16 cellular contexts compared by ENCODE assay signal in the genomic region with DNA sequence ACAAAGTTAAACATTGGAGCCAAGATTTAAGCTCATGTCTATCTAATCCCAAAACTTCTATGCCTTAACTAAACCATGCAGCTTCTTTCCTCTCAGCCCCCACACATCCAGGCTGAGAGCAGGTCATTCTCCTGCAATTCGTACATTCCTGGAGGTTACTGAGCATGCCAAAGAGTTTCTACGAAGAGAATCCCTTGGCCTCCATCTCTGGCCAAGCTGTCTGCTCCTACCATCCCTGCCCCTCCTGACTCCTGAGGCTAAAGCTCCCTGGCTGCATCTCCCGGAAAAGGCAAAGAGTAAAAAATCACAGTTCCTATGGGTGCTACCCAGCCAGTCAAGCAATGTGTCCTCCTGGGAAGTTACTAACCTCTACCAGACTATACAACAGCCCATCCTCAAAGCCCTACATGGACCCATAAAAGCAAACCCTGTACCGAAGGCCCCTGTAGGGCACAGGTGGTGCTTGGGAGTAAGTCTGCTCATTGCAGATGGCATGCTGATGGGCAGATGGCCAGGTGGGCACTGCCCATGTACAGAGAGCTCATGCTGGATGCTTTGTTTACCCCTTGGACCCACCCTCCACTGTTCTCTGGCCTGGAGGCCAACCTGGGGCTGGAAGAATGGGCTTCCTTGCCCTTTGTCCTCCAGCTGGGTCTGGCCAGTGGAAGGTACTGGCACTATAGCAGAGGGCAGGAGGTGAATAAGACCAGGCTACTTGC.
A peak's percentile ranks its signal among the peaks of the same experiment; 100 is the strongest.
DNase-seq lines count a peak whose midpoint lies in the region; TF ChIP-seq lines count a peak whose summit lies in the region.
"Had no signal": no experiment of that assay in that cellular context is flagged by ENCODE, and none has a peak within 500 bp of the region (broad histone marks: within the 10 kb centered on the region; RNA-seq: fewer than 3 reads in every experiment).

No MANE protein-coding gene starts in this region.

- DNase-seq in Calu3 (no peak), NCI-H226 (peak; percentile 51), esophagus muscularis mucosa (ENCODE audit: extremely low spot score) (no peak), GDM1 (lab: John Stamatoyannopoulos, UW) (no peak), OCI-M1 (lab: John Stamatoyannopoulos, UW) (no peak), CD14-positive monocyte (ENCODE audit: low spot score) (no peak)
- DNase-seq in effector memory CD4-positive, alpha-beta T cell = no peak
- DNase-seq: activated CD4-positive, CD25-positive, alpha-beta regulatory T cell; activated T-cell treated with anti-CD3 and anti-CD28 coated beads for 4 hours; amygdala; NCI-H1694 treated with DMSO at 0.1 percent for 48 hours had no signal

- no peak for TF ChIP-seq CTCF in Calu3 (IDR thresholded peaks at IDR 0.05; ENCODE audit: unreplicated experiment)
- no peak for TF ChIP-seq CTCF in esophagus muscularis mucosa (IDR thresholded peaks at IDR 0.05)
- no peak for TF ChIP-seq CTCF in CD14-positive monocyte (IDR thresholded peaks at IDR 0.05)

- TF ChIP-seq EP300 in esophagus muscularis mucosa (IDR thresholded peaks at IDR 0.05) = no peak

- no peaks in the 10 kb centered on the region for H3K9me3 ChIP-seq in esophagus muscularis mucosa
- H3K9me3 ChIP-seq in effector memory CD4-positive, alpha-beta T cell (ENCODE audit: control insufficient read depth, low read length) = no peaks in the 10 kb centered on the region
- H3K9me3 ChIP-seq: BLaER1 treated with 17β-estradiol and CSF1 and Interleukin-3, amounts not matched to agents 10 nM and 100 nM; neutrophil had no signal

- 61% methylated on average over 4 of the region's 4 CpGs for WGBS in esophagus muscularis mucosa

- H3K9ac ChIP-seq in rectal smooth muscle tissue (ENCODE audit: low read length) = no peak overlapping the region
- H3K9ac ChIP-seq: BLaER1 treated with 17β-estradiol and CSF1 and Interleukin-3, amounts not matched to agents 10 nM and 100 nM had no signal

- no peak for TF ChIP-seq POLR2A in esophagus muscularis mucosa (IDR thresholded peaks at IDR 0.05; ENCODE audit: low read depth)

- H3K27ac Mint-ChIP-seq in Calu3 (ENCODE audit: unreplicated experiment) (peak overlapping the region; percentile 59), CD14-positive monocyte (no peak overlapping the region)
- H3K27ac Mint-ChIP-seq: IgD-negative memory B cell had no signal

- H3K36me3 ChIP-seq in esophagus muscularis mucosa (no peaks in the 10 kb centered on the region), rectal smooth muscle tissue (ENCODE audit: control insufficient read depth, insufficient read depth, low read length) (no peaks in the 10 kb centered on the region)
- H3K36me3 ChIP-seq in effector memory CD4-positive, alpha-beta T cell (ENCODE audit: control insufficient read depth, insufficient read depth, low read length) = no peaks in the 10 kb centered on the region
- H3K36me3 ChIP-seq: BLaER1 treated with 17β-estradiol and CSF1 and Interleukin-3, amounts not matched to agents 10 nM and 100 nM; neutrophil had no signal

- no peak overlapping the region for H3K4me3 Mint-ChIP-seq in Calu3 (ENCODE audit: low read depth, unreplicated experiment)
- no peak overlapping the region for H3K4me3 Mint-ChIP-seq in CD14-positive monocyte
- H3K4me3 Mint-ChIP-seq: IgD-negative memory B cell had no signal

- intact Hi-C loops in Calu3 (cut with micrococcal nuclease; ENCODE audit: unreplicated experiment) (loop anchor here (5.0 kb wide), 1 partner anchor 265 kb away; no protein-coding TSS in a partner anchor), esophagus muscularis mucosa (cut with DNase I) (no loop called here), CD14-positive monocyte (cut with micrococcal nuclease) (no loop called here)

- no TSS peak for BruUV-seq in Calu3 (replicated peaks; lab: Mats Ljungman, UMichigan)

- H3K4me3 ChIP-seq in esophagus muscularis mucosa (no peak overlapping the region), rectal smooth muscle tissue (ENCODE audit: low read length) (no peak overlapping the region)
- H3K4me3 ChIP-seq in effector memory CD4-positive, alpha-beta T cell (ENCODE audit: insufficient read depth, low read depth, low read length, poor library complexity, severe bottlenecking) = no peak overlapping the region
- H3K4me3 ChIP-seq: BLaER1 treated with 17β-estradiol and CSF1 and Interleukin-3, amounts not matched to agents 10 nM and 100 nM; lung had no signal

- H3K9me3 Mint-ChIP-seq in Calu3 (ENCODE audit: low read depth, unreplicated experiment) (no peaks in the 10 kb centered on the region), CD14-positive monocyte (peaks cover 0 to 10% (median 2%) of the 10 kb centered on the region in 7 donors)
- H3K9me3 Mint-ChIP-seq: IgD-negative memory B cell had no signal

- H3K27ac ChIP-seq in esophagus muscularis mucosa (replicated peaks in 1 of 4) (peak overlapping the region; percentile 61 to 68 (median 62)), rectal smooth muscle tissue (ENCODE audit: low read depth, low read length) (peak overlapping the region; percentile 62)
- H3K27ac ChIP-seq in effector memory CD4-positive, alpha-beta T cell (ENCODE audit: insufficient read depth, low read length, poor library complexity, severe bottlenecking) = no peak overlapping the region
- H3K27ac ChIP-seq: BLaER1 treated with 17β-estradiol and CSF1 and Interleukin-3, amounts not matched to agents 10 nM and 100 nM; neutrophil had no signal

- H3K4me1 ChIP-seq in esophagus muscularis mucosa = peaks cover 20 to 26% (median 24%) of the 10 kb centered on the region in 4 donors
- H3K4me1 ChIP-seq in rectal smooth muscle tissue (ENCODE audit: control insufficient read depth, insufficient read depth, low read length) = peaks cover 14% of the 10 kb centered on the region
- no peaks in the 10 kb centered on the region for H3K4me1 ChIP-seq in effector memory CD4-positive, alpha-beta T cell (ENCODE audit: control insufficient read depth, insufficient read depth, low read length, poor library complexity, severe bottlenecking)
- H3K4me1 ChIP-seq: BLaER1 treated with 17β-estradiol and CSF1 and Interleukin-3, amounts not matched to agents 10 nM and 100 nM had no signal

- H3K27me3 Mint-ChIP-seq in Calu3 (ENCODE audit: unreplicated experiment) (peaks cover 17% of the 10 kb centered on the region), CD14-positive monocyte (ENCODE audit: low read depth in 3 of 3) (peaks cover 6 to 9% (median 7%) of the 10 kb centered on the region in 3 donors)

- H3K27me3 ChIP-seq in esophagus muscularis mucosa (no peaks in the 10 kb centered on the region), rectal smooth muscle tissue (ENCODE audit: control insufficient read depth, insufficient read depth, low read length) (no peaks in the 10 kb centered on the region)
- H3K27me3 ChIP-seq in effector memory CD4-positive, alpha-beta T cell (replicated peaks; ENCODE audit: control insufficient read depth, insufficient read depth, low read length, poor library complexity, severe bottlenecking) = no peaks in the 10 kb centered on the region
- H3K27me3 ChIP-seq: BLaER1 treated with 17β-estradiol and CSF1 and Interleukin-3, amounts not matched to agents 10 nM and 100 nM; neutrophil had no signal

- CTCF ChIA-PET in Calu3 (lab: Charles Lee) = interaction anchor here (0.9 kb wide), 1 partner anchor 49 kb away, joined by 3 read pairs; no protein-coding TSS in a partner anchor

- H3K36me3 Mint-ChIP-seq in Calu3 (ENCODE audit: insufficient read depth, unreplicated experiment) (peaks cover 9% of the 10 kb centered on the region), CD14-positive monocyte (no peaks in the 10 kb centered on the region)
- H3K36me3 Mint-ChIP-seq: IgD-negative memory B cell had no signal

- peaks cover 27% of the 10 kb centered on the region for H3K4me1 Mint-ChIP-seq in Calu3 (ENCODE audit: low read depth, unreplicated experiment)
- no peaks in the 10 kb centered on the region for H3K4me1 Mint-ChIP-seq in CD14-positive monocyte
- H3K4me1 Mint-ChIP-seq: IgD-negative memory B cell had no signal
